Comparison of ENCODE assay signal across 25 cellular contexts in the genomic region with DNA sequence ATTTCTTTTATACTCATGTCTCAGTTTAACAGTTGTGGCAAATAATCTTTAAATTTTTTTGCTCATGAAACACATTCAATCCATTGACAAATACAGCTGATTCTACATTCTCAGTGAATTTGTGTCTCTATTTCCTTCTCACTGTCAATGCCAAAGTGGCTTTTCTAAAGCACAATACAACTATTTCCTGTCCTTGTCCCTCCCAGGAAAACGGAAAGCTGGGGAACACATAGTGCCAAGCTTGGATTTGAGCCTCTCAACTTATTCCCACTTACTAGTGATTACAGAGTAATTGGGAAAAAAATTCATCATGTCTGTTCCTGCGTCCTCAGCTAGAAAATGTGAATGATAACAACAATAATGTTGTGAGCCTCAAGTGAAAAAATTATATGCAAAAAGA.
"Had no signal": no experiment of that assay in that cellular context is flagged by ENCODE, and none has a peak within 500 bp of the region (broad histone marks: within the 10 kb centered on the region; RNA-seq: fewer than 3 reads in every experiment).

No MANE protein-coding gene starts in this region.

- DNase-seq: hippocampal formation; kidney; left colon; left lung; lower lobe of right lung; mesendoderm; naive B cell; natural killer cell; nephron progenitor cell; ovary; right lobe of liver; stimulated activated CD4-positive, alpha-beta T cell treated with anti-CD3 and anti-CD28 coated beads, Interleukin-12 subunit alpha, Interleukin-12 subunit beta, amount 100 ng/mL, for 4 hours; stimulated activated CD4-positive, alpha-beta T cell treated with anti-CD3 and anti-CD28 coated beads, Interleukin-15, amount 100 ng/mL, for 24 hours; stimulated activated CD4-positive, alpha-beta T cell treated with anti-CD3 and anti-CD28 coated beads, Interleukin-2, amount 100 ng/mL, for 24 hours; stimulated activated CD4-positive, alpha-beta T cell treated with anti-CD3 and anti-CD28 coated beads, Interleukin-4, amount 100 ng/mL, for 1 hour; stimulated activated naive B cell treated with anti-CD40 and anti-IgM and Interleukin-4, amounts not matched to agents 10 μg/mL and 1 μg/mL and 100 μg/mL, for 72 hours; stimulated activated naive CD8-positive, alpha-beta T cell treated with anti-CD3 and anti-CD28 coated beads, Interleukin-15, Interleukin-2, amounts not matched to agents 100 U/mL and 50 U/mL, for 24 hours; tibial artery; trophoblast cell; upper lobe of right lung had no signal

- H3K36me3 ChIP-seq: left lung, lower lobe of right lung, neural progenitor cell, ovary, right atrium auricular region, right lobe of liver, suprapubic skin, thoracic aorta, tibial artery, upper lobe of right lung had no signal

- H3K27ac ChIP-seq: left lung, lower lobe of right lung, neural progenitor cell, ovary, right atrium auricular region, right lobe of liver, suprapubic skin, thoracic aorta, tibial artery, upper lobe of right lung had no signal

- H3K27me3 ChIP-seq: left lung, neural progenitor cell, ovary, right atrium auricular region, right lobe of liver, suprapubic skin, tibial artery, upper lobe of right lung had no signal

- H3K4me1 ChIP-seq: left lung, lower lobe of right lung, right atrium auricular region, right lobe of liver, suprapubic skin, tibial artery, upper lobe of right lung had no signal

- ATAC-seq: left colon; left lung; lower lobe of right lung; natural killer cell; right lobe of liver; stimulated activated naive B cell treated with anti-CD40 and anti-IgM and Interleukin-4, amounts not matched to agents 10 μg/mL and 1 μg/mL and 100 μg/mL, for 72 hours; stimulated activated naive CD8-positive, alpha-beta T cell treated with anti-CD3 and anti-CD28 coated beads, Interleukin-15, Interleukin-2, amounts not matched to agents 100 U/mL and 50 U/mL, for 24 hours; upper lobe of right lung had no signal

- H3K9me3 ChIP-seq: left lung, lower lobe of right lung, ovary, right atrium auricular region, right lobe of liver, suprapubic skin, thoracic aorta, tibial artery, upper lobe of right lung had no signal

- H3K4me3 ChIP-seq: left lung, lower lobe of right lung, neural progenitor cell, ovary, right atrium auricular region, right lobe of liver, smooth muscle cell, suprapubic skin, thoracic aorta, tibial artery, upper lobe of right lung had no signal
